In the genomic region with DNA sequence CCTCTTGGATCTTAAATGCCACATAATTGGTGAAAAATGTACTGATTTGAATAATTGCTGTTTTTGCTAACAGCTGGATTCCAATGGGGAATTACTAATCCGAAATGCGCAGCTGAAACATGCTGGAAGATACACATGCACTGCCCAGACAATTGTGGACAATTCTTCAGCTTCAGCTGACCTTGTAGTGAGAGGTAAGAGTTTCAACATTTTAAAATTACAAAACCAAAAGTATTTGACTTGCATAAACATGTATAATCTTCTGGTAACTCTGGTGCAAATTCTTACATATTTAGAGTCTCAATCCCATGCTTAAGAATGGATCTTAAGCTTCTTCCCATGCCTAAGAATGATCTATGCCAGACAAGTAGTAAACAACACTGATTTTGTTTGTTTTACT, we compare ENCODE assay signal across 31 cellular contexts.
DNase-seq lines count a peak whose midpoint lies in the region; ATAC-seq and TF ChIP-seq lines count a peak whose summit lies in the region.
"Had no signal": no experiment of that assay in that cellular context is flagged by ENCODE, and none has a peak within 500 bp of the region (broad histone marks: within the 10 kb centered on the region; RNA-seq: fewer than 3 reads in every experiment).

No MANE protein-coding gene starts in this region.

- no peaks in the 10 kb centered on the region for H4K20me1 ChIP-seq in smooth muscle cell (ENCODE audit: low read depth)

- no peaks in the 10 kb centered on the region for H3K4me1 Mint-ChIP-seq in immature natural killer cell
- H3K4me1 Mint-ChIP-seq: activated naive CD8-positive, alpha-beta T cell treated with anti-CD3 and anti-CD28 coated beads, Interleukin-2, amount 10 ng/mL, durations not matched to agents 7 days and 5 days; brain had no signal

- H2AFZ ChIP-seq in smooth muscle cell (ENCODE audit: low read depth): no peak overlapping the region

- no peak for ATAC-seq in GM21367 (IDR thresholded peaks at IDR 0.05; ENCODE audit: unreplicated experiment)
- ATAC-seq: lower lobe of right lung; naive thymus-derived CD8-positive, alpha-beta T cell; sciatic nerve; SK-N-SH treated with all-trans-retinoic acid at 6 μM for 48 hours had no signal

- no peaks in the 10 kb centered on the region for H3F3A ChIP-seq in smooth muscle cell (ENCODE audit: low read depth)

- no peak for TF ChIP-seq CTCF in smooth muscle cell (IDR thresholded peaks at IDR 0.05; ENCODE audit: borderline replicate concordance, insufficient read depth, poor library complexity, severe bottlenecking)

- no peak overlapping the region for H3K4me3 ChIP-seq in smooth muscle cell
- H3K4me3 ChIP-seq: lower lobe of right lung, tibial nerve had no signal

- no peak overlapping the region for H3K4me3 Mint-ChIP-seq in immature natural killer cell
- H3K4me3 Mint-ChIP-seq: activated naive CD8-positive, alpha-beta T cell treated with anti-CD3 and anti-CD28 coated beads, Interleukin-2, amount 10 ng/mL, durations not matched to agents 7 days and 5 days; activated T-cell treated with anti-CD3 and anti-CD28 coated beads, Interleukin-2, amount 50 U/mL, for 24 hours; brain; naive thymus-derived CD8-positive, alpha-beta T cell; T-helper 1 cell treated with Interleukin-12 subunit alpha and Interleukin-12 subunit beta and Interleukin-4 antibody, amounts not matched to agents 30 μg/mL and 1 μg/mL, for 36 hours had no signal

- H3K4me1 ChIP-seq in smooth muscle cell (ENCODE audit: low read depth): no peaks in the 10 kb centered on the region
- H3K4me1 ChIP-seq: lower lobe of right lung, tibial nerve had no signal

- no peaks in the 10 kb centered on the region for H3K36me3 Mint-ChIP-seq in immature natural killer cell
- H3K36me3 Mint-ChIP-seq: activated naive CD8-positive, alpha-beta T cell treated with anti-CD3 and anti-CD28 coated beads, Interleukin-2, amount 10 ng/mL, durations not matched to agents 7 days and 5 days; brain; naive thymus-derived CD8-positive, alpha-beta T cell had no signal

- peaks cover 0 to 2% (median 0%) of the 10 kb centered on the region in 3 donors for H3K27me3 Mint-ChIP-seq in immature natural killer cell (ENCODE audit: low read depth in 3 of 3)
- H3K27me3 Mint-ChIP-seq: activated naive CD8-positive, alpha-beta T cell treated with anti-CD3 and anti-CD28 coated beads, Interleukin-2, amount 10 ng/mL, durations not matched to agents 7 days and 5 days; activated T-cell treated with anti-CD3 and anti-CD28 coated beads, Interleukin-2, amount 50 U/mL, for 24 hours; brain; progenitor cell of endocrine pancreas had no signal

- no peaks in the 10 kb centered on the region for H3K36me3 ChIP-seq in smooth muscle cell (ENCODE audit: low read depth)
- H3K36me3 ChIP-seq: lower lobe of right lung, tibial nerve had no signal

- H3K79me2 ChIP-seq in smooth muscle cell (ENCODE audit: low read depth): no peaks in the 10 kb centered on the region

- peak overlapping the region; percentile 37 for H3K27ac ChIP-seq in smooth muscle cell (ENCODE audit: low read depth)
- H3K27ac ChIP-seq: epithelial cell of prostate, lower lobe of right lung, RWPE1, tibial nerve had no signal

- H3K9ac ChIP-seq in smooth muscle cell (ENCODE audit: low read depth): no peak overlapping the region

- 25% methylated on average over 2 of the region's 2 CpGs for whole genome bisulfite sequencing in smooth muscle cell (ENCODE audit: low lambda C conversion rate)

- H3K9me3 Mint-ChIP-seq in immature natural killer cell: peaks cover 0 to 2% (median 0%) of the 10 kb centered on the region in 6 donors
- H3K9me3 Mint-ChIP-seq: activated naive CD8-positive, alpha-beta T cell treated with anti-CD3 and anti-CD28 coated beads, Interleukin-2, amount 10 ng/mL, durations not matched to agents 7 days and 5 days; activated T-cell treated with anti-CD3 and anti-CD28 coated beads, Interleukin-2, amount 50 U/mL, for 24 hours; T-helper 1 cell treated with Interleukin-12 subunit alpha and Interleukin-12 subunit beta and Interleukin-4 antibody, amounts not matched to agents 30 μg/mL and 1 μg/mL, for 36 hours had no signal

- H3K27ac Mint-ChIP-seq in immature natural killer cell: no peak overlapping the region
- H3K27ac Mint-ChIP-seq: activated naive CD8-positive, alpha-beta T cell treated with anti-CD3 and anti-CD28 coated beads, Interleukin-2, amount 10 ng/mL, durations not matched to agents 7 days and 5 days; activated T-cell treated with anti-CD3 and anti-CD28 coated beads, Interleukin-2, amount 50 U/mL, for 24 hours; brain; naive thymus-derived CD8-positive, alpha-beta T cell; progenitor cell of endocrine pancreas; T-helper 1 cell treated with Interleukin-12 subunit alpha and Interleukin-12 subunit beta and Interleukin-4 antibody, amounts not matched to agents 30 μg/mL and 1 μg/mL, for 36 hours had no signal

- no peaks in the 10 kb centered on the region for H3K9me3 ChIP-seq in smooth muscle cell (replicated peaks; ENCODE audit: low read depth)
- H3K9me3 ChIP-seq: lower lobe of right lung, tibial nerve had no signal

- peak overlapping the region; percentile 24 for H3K4me2 ChIP-seq in smooth muscle cell

- DNase-seq in EH (ENCODE audit: low read depth) (peak; percentile 5), amniotic epithelial cell (ENCODE audit: low read depth) (peak; percentile 100), fibroblast of gingiva (ENCODE audit: low read depth) (peak; percentile 71), smooth muscle cell (lab: John Stamatoyannopoulos, UW; ENCODE audit: unreplicated experiment) (no peak), DMS53 treated with DMSO at 0.1 percent for 48 hours (lab: John Stamatoyannopoulos, UW; ENCODE audit: unreplicated experiment) (no peak), immature natural killer cell (no peak)
- DNase-seq: activated effector memory CD4-positive, alpha-beta T cell treated with anti-CD3 and anti-CD28 coated beads, Interleukin-2, amount 50 U/mL, for 16 hours; activated naive CD8-positive, alpha-beta T cell treated with anti-CD3 and anti-CD28 coated beads, Interleukin-2, amount 10 ng/mL, durations not matched to agents 7 days and 5 days; activated T-cell treated with anti-CD3 and anti-CD28 coated beads, Interleukin-2, amount 50 U/mL, for 24 hours; Calu3; DND-41; effector CD4-positive, alpha-beta T cell; lower lobe of right lung; MM.1S; naive thymus-derived CD8-positive, alpha-beta T cell; NCI-H1417; NCI-H2029; NCI-H524; nucleus accumbens; OCI-M1; stimulated activated CD4-positive, alpha-beta T cell treated with anti-CD3 and anti-CD28 coated beads, Interleukin-15, amount 100 ng/mL, for 24 hours; stimulated activated CD4-positive, alpha-beta T cell treated with anti-CD3 and anti-CD28 coated beads, Interleukin-4, amount 100 ng/mL, for 4 hours had no signal

- H3K27me3 ChIP-seq in smooth muscle cell (ENCODE audit: low read depth): no peaks in the 10 kb centered on the region
- H3K27me3 ChIP-seq: tibial nerve had no signal

Comparison
In these comparisons a context has a peak if more than half of its experiments do, and no peak if none do; other contexts are left out.
1. DNase-seq: peak in EH (single experiment), amniotic epithelial cell (single experiment) and fibroblast of gingiva (single experiment); none in smooth muscle cell (single experiment), DMS53 treated with DMSO at 0.1 percent for 48 hours (single experiment) and immature natural killer cell (0 of 3).